22 cellular contexts compared by ENCODE assay signal in the genomic region with DNA sequence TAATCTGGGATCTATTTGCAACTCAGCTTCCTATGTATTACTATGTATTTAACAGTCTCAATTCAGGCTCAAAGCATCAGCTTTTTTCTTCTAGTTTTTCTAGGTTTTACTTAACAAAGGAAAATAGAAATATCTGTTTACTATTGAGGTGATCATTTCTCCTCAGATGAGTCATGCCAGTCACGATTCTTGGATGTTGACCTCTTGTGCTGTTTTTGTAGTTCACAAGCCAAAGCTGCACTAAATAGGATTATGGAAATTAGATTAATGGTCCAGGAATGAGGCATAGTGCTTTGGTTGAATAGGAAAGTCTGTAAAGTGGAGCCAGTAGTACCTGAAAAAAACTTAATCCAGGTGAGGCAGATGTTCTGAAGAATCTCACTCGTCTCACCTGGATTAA.
DNase-seq lines count a peak whose midpoint lies in the region; ATAC-seq and TF ChIP-seq lines count a peak whose summit lies in the region.
"Had no signal": no experiment of that assay in that cellular context is flagged by ENCODE, and none has a peak within 500 bp of the region (broad histone marks: within the 10 kb centered on the region; RNA-seq: fewer than 3 reads in every experiment).

No MANE protein-coding gene starts in this region.

- H4K20me1 ChIP-seq in GM23248 (ENCODE audit: insufficient read depth), result no peaks in the 10 kb centered on the region

- H3K4me3 ChIP-seq in GM23248 (no peak overlapping the region), choroid plexus epithelial cell (ENCODE audit: low read depth, low read length) (no peak overlapping the region), transverse colon (no peak overlapping the region), ascending aorta (no peak overlapping the region)

- H3K36me3 ChIP-seq in GM23248 (ENCODE audit: low read depth) (no peaks in the 10 kb centered on the region), transverse colon (peaks cover 0 to 15% (median 0%) of the 10 kb centered on the region in 4 donors), ascending aorta (no peaks in the 10 kb centered on the region)

- no peaks in the 10 kb centered on the region for H3K79me2 ChIP-seq in GM23248 (ENCODE audit: insufficient read depth)

- H3K4me2 ChIP-seq in GM23248 (ENCODE audit: unreplicated experiment), result no peak overlapping the region

- H3K27me3 ChIP-seq in GM23248 (replicated peaks; ENCODE audit: insufficient read depth) (no peaks in the 10 kb centered on the region), transverse colon (no peaks in the 10 kb centered on the region), ascending aorta (no peaks in the 10 kb centered on the region)

- no peak overlapping the region for H3K9ac ChIP-seq in GM23248

- no peaks in the 10 kb centered on the region for H3K9me2 ChIP-seq in GM23248 (ENCODE audit: insufficient read depth)

- H2AFZ ChIP-seq in GM23248, result no peak overlapping the region

- TF ChIP-seq POLR2A in transverse colon (IDR thresholded peaks at IDR 0.05), result no peak

- intact Hi-C loops in transverse colon (cut with DNase I; ENCODE audit: low total_unique reads) (no loop called here), ascending aorta (cut with DNase I) (no loop called here)

- H3F3A ChIP-seq in GM23248 (ENCODE audit: insufficient read depth), result no peaks in the 10 kb centered on the region

- no peak overlapping the region for H3K27ac ChIP-seq in GM23248
- H3K27ac ChIP-seq in transverse colon, result no peak overlapping the region
- no peak overlapping the region for H3K27ac ChIP-seq in ascending aorta
- H3K27ac ChIP-seq: C4-2B had no signal

- DNase-seq in GM23248 (peak; percentile 1), M059J (ENCODE audit: low read depth) (peak; percentile 26), choroid plexus epithelial cell (ENCODE audit: low read depth) (peak; percentile 21), lung microvascular endothelial cell (ENCODE audit: low read depth in 2 of 2) (peak; percentile 10 to 43), transverse colon (no peak), ascending aorta (ENCODE audit: low spot score in 2 of 2) (no peak)
- DNase-seq: Calu3; CD8-positive, alpha-beta memory T cell; DMS53; GDM1; H7; HFFc6; KG1; MV-4-11; NCI-H1105 treated with DMSO at 0.1 percent for 48 hours; NCI-H1694 treated with DMSO at 0.1 percent for 48 hours; NCI-H2081 treated with DMSO at 0.1 percent for 48 hours; NCI-H2171 treated with DMSO at 0.1 percent for 48 hours; NCI-H524 treated with DMSO at 0.1 percent for 48 hours; Right ventricle myocardium superior had no signal

- TF ChIP-seq EP300 in transverse colon (IDR thresholded peaks at IDR 0.05; ENCODE audit: low read depth), result no peak

- in situ Hi-C loops in GM23248 (cut with MboI), result no loop called here
- in situ Hi-C loops in transverse colon (cut with MboI; ENCODE audit: low pct_ligation_motif_present in 1 of 4, low pct_unique_long_range_greater_than_20kb in 1 of 4, low sequenced_read_pairs in 3 of 4), result no loop called here

- H3K4me1 ChIP-seq in GM23248 (ENCODE audit: insufficient read depth) (no peaks in the 10 kb centered on the region), transverse colon (no peaks in the 10 kb centered on the region), ascending aorta (no peaks in the 10 kb centered on the region)

- ATAC-seq in HG02571 (IDR thresholded peaks at IDR 0.05; ENCODE audit: unreplicated experiment), result no peak

- TF ChIP-seq CTCF in choroid plexus epithelial cell (conservative IDR thresholded peaks at IDR 0.05; ENCODE audit: low read depth, low read length) (no peak), transverse colon (IDR thresholded peaks at IDR 0.05) (no peak), ascending aorta (IDR thresholded peaks at IDR 0.05) (no peak)

- WGBS in GM23248 (ENCODE audit: low coverage in 1 of 2, low lambda C conversion rate in 2 of 2, missing lambda C conversion rate in 2 of 2), 2 experiments, result 51 to 53% methylated on average over 2 of the region's 2 CpGs
- WGBS in transverse colon (ENCODE audit: low coverage in 1 of 2), 2 donors, result 63 to 74% methylated on average over 2 of the region's 2 CpGs

- H3K9me3 ChIP-seq in GM23248 (ENCODE audit: low read depth), result no peaks in the 10 kb centered on the region
- no peaks in the 10 kb centered on the region for H3K9me3 ChIP-seq in transverse colon
- no peaks in the 10 kb centered on the region for H3K9me3 ChIP-seq in ascending aorta

Comparison
In these comparisons a context has a peak if more than half of its experiments do, and no peak if none do; other contexts are left out.
1. DNase-seq: peak in GM23248 (single experiment), M059J (single experiment), choroid plexus epithelial cell (single experiment) and lung microvascular endothelial cell (2 of 2); none in transverse colon (single experiment) and ascending aorta (0 of 2).